In genomic region chr7:137992042-137992737, GRCh38 we compare ENCODE assay signal across 8 cellular contexts. TPM values are rescaled to one million over a fixed set of nuclear protein-coding genes. Genes with fewer than 3 reads are reported as not detected.
DNase-seq lines count a peak whose midpoint lies in the region; ATAC-seq lines count a peak whose summit lies in the region.

No MANE protein-coding gene starts in this region.

- no peak overlapping the region for H3K4me3 ChIP-seq in HUES6 (ENCODE audit: low read depth, low read length)
- no peak overlapping the region for H3K4me3 ChIP-seq in right cardiac atrium (ENCODE audit: low read length)

- H3K4me3 Mint-ChIP-seq in stimulated activated effector memory CD8-positive, alpha-beta T cell treated with anti-CD3 and anti-CD28 coated beads, Interleukin-12 subunit alpha, Interleukin-12 subunit beta, amount 100 ng/mL, for 72 hours = peak overlapping the region; percentile 15

- H3K9ac ChIP-seq in HUES6 (ENCODE audit: low read length) = no peak overlapping the region

- H3K36me3 Mint-ChIP-seq in stimulated activated effector memory CD8-positive, alpha-beta T cell treated with anti-CD3 and anti-CD28 coated beads, Interleukin-12 subunit alpha, Interleukin-12 subunit beta, amount 100 ng/mL, for 72 hours = no peaks in the 10 kb centered on the region

- no peaks in the 10 kb centered on the region for H3K9me3 Mint-ChIP-seq in stimulated activated effector memory CD8-positive, alpha-beta T cell treated with anti-CD3 and anti-CD28 coated beads, Interleukin-12 subunit alpha, Interleukin-12 subunit beta, amount 100 ng/mL, for 72 hours

- H3K9me3 ChIP-seq in HUES6 (ENCODE audit: control insufficient read depth, insufficient read depth, low read depth, low read length) = no peaks in the 10 kb centered on the region
- H3K9me3 ChIP-seq in right cardiac atrium (ENCODE audit: control insufficient read depth, low read length) = no peaks in the 10 kb centered on the region

- ATAC-seq in right cardiac atrium (peak; percentile 54 to 75), HG03025 (IDR thresholded peaks at IDR 0.05; ENCODE audit: low FRiP score, unreplicated experiment) (no peak)
- no peak for ATAC-seq in stimulated activated effector memory CD8-positive, alpha-beta T cell treated with anti-CD3 and anti-CD28 coated beads, Interleukin-12 subunit alpha, Interleukin-12 subunit beta, amount 100 ng/mL, for 72 hours

- DNase-seq in amniotic epithelial cell (ENCODE audit: low read depth) (peak; percentile 99), right cardiac atrium (no peak), medulla oblongata (ENCODE audit: extremely low spot score) (no peak), GM19240 (ENCODE audit: insufficient read length, low spot score) (no peak), midbrain (lab: John Stamatoyannopoulos, UW) (no peak)
- no peak for DNase-seq in stimulated activated effector memory CD8-positive, alpha-beta T cell treated with anti-CD3 and anti-CD28 coated beads, Interleukin-12 subunit alpha, Interleukin-12 subunit beta, amount 100 ng/mL, for 72 hours (ENCODE audit: low spot score in 2 of 2)

- H3K27me3 ChIP-seq in HUES6 (ENCODE audit: control insufficient read depth, insufficient read depth, low read length) (no peaks in the 10 kb centered on the region), right cardiac atrium (ENCODE audit: control insufficient read depth, insufficient read depth) (no peaks in the 10 kb centered on the region)

- H3K4me1 ChIP-seq in HUES6 (ENCODE audit: control insufficient read depth, insufficient read depth, low read length) (peaks cover 24% of the 10 kb centered on the region), right cardiac atrium (ENCODE audit: control insufficient read depth, insufficient read depth, low read length) (peaks cover 34% of the 10 kb centered on the region)

- H3K4me1 Mint-ChIP-seq in stimulated activated effector memory CD8-positive, alpha-beta T cell treated with anti-CD3 and anti-CD28 coated beads, Interleukin-12 subunit alpha, Interleukin-12 subunit beta, amount 100 ng/mL, for 72 hours = peaks cover 38% of the 10 kb centered on the region

- intact Hi-C loops in right cardiac atrium (cut with DNase I) = loop anchor here in 1 of 4 donors (10.0 kb wide), 1 partner anchor 47 kb away; no protein-coding TSS in a partner anchor

- peaks cover 14% of the 10 kb centered on the region; the same call in 1 of the 2 replicates for H3K36me3 ChIP-seq in HUES6 (ENCODE audit: control insufficient read depth, insufficient read depth, low read length)

- peak overlapping the region; percentile 21 for H3K27ac Mint-ChIP-seq in stimulated activated effector memory CD8-positive, alpha-beta T cell treated with anti-CD3 and anti-CD28 coated beads, Interleukin-12 subunit alpha, Interleukin-12 subunit beta, amount 100 ng/mL, for 72 hours

- H3K27ac ChIP-seq in HUES6 (ENCODE audit: low read depth, low read length) (peak overlapping the region; percentile 23; the same call in 1 of the 2 replicates), right cardiac atrium (ENCODE audit: low read length) (peak overlapping the region; percentile 91)

- 42% methylated on average over 7 of the region's 7 CpGs for WGBS in right cardiac atrium

RNA-seq across cellular contexts. Expression of gene CREB3L2, which starts 9.7 kb away (rescaled TPM):
- 10 to 100 TPM; 37.0 to 75.1 (median 39.8) TPM for total RNA-seq in right cardiac atrium
- polyA plus RNA-seq in right cardiac atrium = 10.7 TPM

Comparison
In these comparisons a context has a peak if more than half of its experiments do, and no peak if none do; other contexts are left out.
1. ATAC-seq: peak in right cardiac atrium (2 of 2); none in stimulated activated effector memory CD8-positive, alpha-beta T cell treated with anti-CD3 and anti-CD28 coated beads, Interleukin-12 subunit alpha, Interleukin-12 subunit beta, amount 100 ng/mL, for 72 hours (single experiment) and HG03025 (single experiment).